Comparison of ENCODE assay signal across 27 cellular contexts in genomic region chr7:16579216-16579615, GRCh38. TPM values are rescaled to one million over a fixed set of nuclear protein-coding genes. Genes with fewer than 3 reads are reported as not detected.
"Had no signal": no experiment of that assay in that cellular context is flagged by ENCODE, and none has a peak within 500 bp of the region (broad histone marks: within the 10 kb centered on the region; RNA-seq: fewer than 3 reads in every experiment).

No MANE protein-coding gene starts in this region.

- H3K27ac Mint-ChIP-seq: activated CD4-positive, alpha-beta memory T cell treated with anti-CD3 and anti-CD28 coated beads for 36 hours; activated CD4-positive, alpha-beta T cell treated with anti-CD3 and anti-CD28 coated beads for 36 hours; activated naive CD8-positive, alpha-beta T cell treated with anti-CD3 and anti-CD28 coated beads, Interleukin-2, amount 10 ng/mL, durations not matched to agents 7 days and 5 days; activated T-helper 17 cell treated with anti-CD3 and anti-CD28 coated beads, Interleukin-2, amount 50 U/mL, for 72 hours; dendritic cell treated with granulocyte-macrophage colony-stimulating factor and Interleukin-4, amounts not matched to agents 40 ng/mL and 50 ng/mL, for 4 days; nephron progenitor cell; stimulated activated naive CD8-positive, alpha-beta T cell treated with anti-CD3 and anti-CD28 coated beads, Interleukin-15, Interleukin-2, amounts not matched to agents 100 ng/mL and 50 ng/mL, for 24 hours had no signal

- H3K36me3 ChIP-seq: cardiac muscle cell, gastroesophageal sphincter, heart right ventricle, left lung, tibial nerve, uterus had no signal

- H3K27me3 ChIP-seq: cardiac muscle cell, gastroesophageal sphincter, heart right ventricle, left lung, tibial nerve, uterus had no signal

- H3K36me3 Mint-ChIP-seq: activated CD4-positive, alpha-beta memory T cell treated with anti-CD3 and anti-CD28 coated beads for 36 hours; activated naive CD8-positive, alpha-beta T cell treated with anti-CD3 and anti-CD28 coated beads, Interleukin-2, amount 10 ng/mL, durations not matched to agents 7 days and 5 days had no signal

- H3K4me1 ChIP-seq: gastroesophageal sphincter, heart right ventricle, left lung, psoas muscle, tibial nerve, uterus had no signal

- ATAC-seq: activated CD4-positive, alpha-beta T cell treated with anti-CD3 and anti-CD28 coated beads for 36 hours; activated T-helper 17 cell treated with anti-CD3 and anti-CD28 coated beads, Interleukin-2, amount 50 U/mL, for 72 hours; esophagus mucosa; gastroesophageal sphincter; heart right ventricle; left lung; psoas muscle; right cardiac atrium had no signal

- H3K9me3 ChIP-seq: gastroesophageal sphincter, heart right ventricle, left lung, psoas muscle, tibial nerve, uterus had no signal

- H3K4me3 Mint-ChIP-seq: activated CD4-positive, alpha-beta memory T cell treated with anti-CD3 and anti-CD28 coated beads for 36 hours; activated CD4-positive, alpha-beta T cell treated with anti-CD3 and anti-CD28 coated beads for 36 hours; activated naive CD8-positive, alpha-beta T cell treated with anti-CD3 and anti-CD28 coated beads, Interleukin-2, amount 10 ng/mL, durations not matched to agents 7 days and 5 days; activated T-helper 17 cell treated with anti-CD3 and anti-CD28 coated beads, Interleukin-2, amount 50 U/mL, for 72 hours; dendritic cell treated with granulocyte-macrophage colony-stimulating factor and Interleukin-4, amounts not matched to agents 40 ng/mL and 50 ng/mL, for 4 days; nephron progenitor cell; stimulated activated naive CD8-positive, alpha-beta T cell treated with anti-CD3 and anti-CD28 coated beads, Interleukin-15, Interleukin-2, amounts not matched to agents 100 ng/mL and 50 ng/mL, for 24 hours had no signal

- H3K27ac ChIP-seq: cardiac muscle cell, gastroesophageal sphincter, heart right ventricle, left lung, psoas muscle, tibial nerve, uterus had no signal

- H3K9me3 Mint-ChIP-seq: activated CD4-positive, alpha-beta memory T cell treated with anti-CD3 and anti-CD28 coated beads for 36 hours; activated naive CD8-positive, alpha-beta T cell treated with anti-CD3 and anti-CD28 coated beads, Interleukin-2, amount 10 ng/mL, durations not matched to agents 7 days and 5 days; activated T-helper 17 cell treated with anti-CD3 and anti-CD28 coated beads, Interleukin-2, amount 50 U/mL, for 72 hours; nephron progenitor cell; stimulated activated naive CD8-positive, alpha-beta T cell treated with anti-CD3 and anti-CD28 coated beads, Interleukin-15, Interleukin-2, amounts not matched to agents 100 ng/mL and 50 ng/mL, for 24 hours had no signal

- H3K4me1 Mint-ChIP-seq: activated CD4-positive, alpha-beta T cell treated with anti-CD3 and anti-CD28 coated beads for 36 hours; activated naive CD8-positive, alpha-beta T cell treated with anti-CD3 and anti-CD28 coated beads, Interleukin-2, amount 10 ng/mL, durations not matched to agents 7 days and 5 days; activated T-helper 17 cell treated with anti-CD3 and anti-CD28 coated beads, Interleukin-2, amount 50 U/mL, for 72 hours; nephron progenitor cell had no signal

- H3K4me3 ChIP-seq: cardiac muscle cell, gastroesophageal sphincter, heart right ventricle, left lung, psoas muscle, tibial nerve, uterus had no signal

- H3K27me3 Mint-ChIP-seq: activated naive CD8-positive, alpha-beta T cell treated with anti-CD3 and anti-CD28 coated beads, Interleukin-2, amount 10 ng/mL, durations not matched to agents 7 days and 5 days; dendritic cell treated with granulocyte-macrophage colony-stimulating factor and Interleukin-4, amounts not matched to agents 40 ng/mL and 50 ng/mL, for 4 days; stimulated activated naive CD8-positive, alpha-beta T cell treated with anti-CD3 and anti-CD28 coated beads, Interleukin-15, Interleukin-2, amounts not matched to agents 100 ng/mL and 50 ng/mL, for 24 hours had no signal

- DNase-seq: activated CD4-positive, alpha-beta memory T cell treated with anti-CD3 and anti-CD28 coated beads for 36 hours; activated CD4-positive, alpha-beta T cell treated with anti-CD3 and anti-CD28 coated beads for 36 hours; activated naive CD4-positive, alpha-beta T cell treated with Interleukin-2 at 50 U/mL for 16 hours; activated naive CD8-positive, alpha-beta T cell treated with anti-CD3 and anti-CD28 coated beads, Interleukin-2, amount 10 ng/mL, durations not matched to agents 7 days and 5 days; amygdala; effector CD8-positive, alpha-beta T cell; heart right ventricle; left lung; mammary epithelial cell; midbrain; nephron progenitor cell; psoas muscle; right cardiac atrium; small intestine; stimulated activated CD4-positive, alpha-beta T cell treated with anti-CD3 and anti-CD28 coated beads, Interleukin-15, amount 100 ng/mL, for 24 hours; stimulated activated CD4-positive, alpha-beta T cell treated with anti-CD3 and anti-CD28 coated beads, Interleukin-2, amount 100 ng/mL, for 48 hours; uterus had no signal

RNA-seq across cellular contexts. Expression of gene LRRC72, which starts 52.6 kb away (rescaled TPM):
- total RNA-seq: activated CD4-positive, alpha-beta memory T cell treated with anti-CD3 and anti-CD28 coated beads for 36 hours; activated CD4-positive, alpha-beta T cell treated with anti-CD3 and anti-CD28 coated beads for 36 hours; activated naive CD8-positive, alpha-beta T cell treated with anti-CD3 and anti-CD28 coated beads, Interleukin-2, amount 10 ng/mL, durations not matched to agents 7 days and 5 days; activated T-helper 17 cell treated with anti-CD3 and anti-CD28 coated beads, Interleukin-2, amount 50 U/mL, for 72 hours; cardiac muscle cell; chondrocyte; esophagus mucosa; gastroesophageal sphincter; heart right ventricle; kidney epithelial cell; left lung; mammary epithelial cell; omental fat pad; psoas muscle; right cardiac atrium; tibial nerve; uterus had no signal
- polyA plus RNA-seq: cardiac muscle cell, heart right ventricle, mammary epithelial cell, psoas muscle, right cardiac atrium, small intestine had no signal
